In genomic region chr9:35906923-35907699, GRCh38 we compare ENCODE assay signal across 9 cellular contexts. TPM values are rescaled to one million over a fixed set of nuclear protein-coding genes. Genes with fewer than 3 reads are reported as not detected.
DNase-seq lines count a peak whose midpoint lies in the region; ATAC-seq, FAIRE-seq and TF ChIP-seq lines count a peak whose summit lies in the region.
"Had no signal": no experiment of that assay in that cellular context is flagged by ENCODE, and none has a peak within 500 bp of the region (broad histone marks: within the 10 kb centered on the region; RNA-seq: fewer than 3 reads in every experiment).

No MANE protein-coding gene starts in this region.

- ATAC-seq in Right ventricle myocardium inferior (peak; percentile 65), HG02678 (IDR thresholded peaks at IDR 0.05; ENCODE audit: unreplicated experiment) (no peak)

- no peak for TF ChIP-seq CTCF in GM13977 (IDR thresholded peaks at IDR 0.05; ENCODE audit: extremely low read depth, insufficient read depth, missing control alignments)

- intact Hi-C loops in Right ventricle myocardium inferior (cut with DNase I), result no loop called here

- FAIRE-seq in GM12892 (lab: Jason Lieb, UNC), result no peak

- in situ Hi-C loops in GM13977 (cut with MboI; ENCODE audit: low pct_unique_long_range_greater_than_20kb, low sequenced_read_pairs, unreplicated experiment), result no loop called here

- DNase-seq in DMS 273 treated with DMSO at 0.1 percent for 48 hours (lab: John Stamatoyannopoulos, UW), result peak; percentile 34
- DNase-seq in SW480 (ENCODE audit: low spot score), result peak; percentile 53
- peak; percentile 76 for DNase-seq in Right ventricle myocardium inferior (ENCODE audit: missing footprints)
- peak; percentile 34 for DNase-seq in retina
- no peak for DNase-seq in GM13977 (ENCODE audit: low spot score)
- DNase-seq in GM12892 (ENCODE audit: insufficient read length), result no peak
- no peak for DNase-seq in KG1 (lab: John Stamatoyannopoulos, UW)
- DNase-seq: nucleus accumbens had no signal

- TF ChIP-seq POLR2A in GM12892 (IDR thresholded peaks at IDR 0.05; ENCODE audit: low read depth, low read length), result no peak

RNA-seq across cellular contexts. Expression of gene HRCT1, which starts 1.1 kb away (rescaled TPM):
- total RNA-seq in Right ventricle myocardium inferior, result 8.1 TPM
- polyA plus RNA-seq in GM12892 (2012; ENCODE audit: missing spikeins), result not detected

RNA-seq across cellular contexts. Expression of gene SPAAR, which starts 2.2 kb away (rescaled TPM):
- total RNA-seq in Right ventricle myocardium inferior, result 9.6 TPM
- polyA plus RNA-seq in GM12892 (2012; ENCODE audit: missing spikeins), result not detected

RNA-seq across cellular contexts. Expression of gene OR13J1, which starts 36.9 kb away (rescaled TPM):
- total RNA-seq in Right ventricle myocardium inferior, result not detected
- polyA plus RNA-seq in GM12892 (2012; ENCODE audit: missing spikeins), result not detected

RNA-seq across cellular contexts. Expression of gene OR2S2, which starts 50.8 kb away (rescaled TPM):
- not detected for total RNA-seq in Right ventricle myocardium inferior
- not detected for polyA plus RNA-seq in GM12892 (2012; ENCODE audit: missing spikeins)

Comparison
In these comparisons a context has a peak if more than half of its experiments do, and no peak if none do; other contexts are left out.
1. DNase-seq: peak in DMS 273 treated with DMSO at 0.1 percent for 48 hours (single experiment), SW480 (single experiment), Right ventricle myocardium inferior (single experiment) and retina (single experiment); none in GM13977 (single experiment), GM12892 (single experiment) and KG1 (single experiment).